14 cellular contexts compared by ENCODE assay signal in the genomic region with DNA sequence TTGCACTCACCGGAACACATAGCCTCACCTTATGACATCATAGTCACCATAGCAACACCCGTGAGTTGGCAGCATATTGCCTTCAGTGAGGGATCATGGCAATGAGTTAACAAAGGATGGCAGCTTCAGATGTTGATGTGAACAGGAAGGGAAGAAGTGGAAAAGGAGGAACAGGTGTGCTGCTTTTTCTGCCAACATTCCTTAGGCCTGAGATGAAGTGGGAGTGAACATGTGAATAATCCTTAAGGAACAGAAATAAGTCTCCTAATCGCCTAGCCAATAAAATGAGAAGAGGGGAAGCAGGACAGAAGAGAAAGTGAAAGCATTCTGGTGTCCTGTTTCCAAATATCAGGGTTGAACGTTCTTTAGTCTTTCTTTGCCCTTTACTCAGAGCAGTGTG.
A peak's percentile ranks its signal among the peaks of the same experiment; 100 is the strongest.
DNase-seq lines count a peak whose midpoint lies in the region; ATAC-seq, FAIRE-seq and TF ChIP-seq lines count a peak whose summit lies in the region.
"Had no signal": no experiment of that assay in that cellular context is flagged by ENCODE, and none has a peak within 500 bp of the region (broad histone marks: within the 10 kb centered on the region; RNA-seq: fewer than 3 reads in every experiment).

No MANE protein-coding gene starts in this region.

- H3K36me3 ChIP-seq in astrocyte (ENCODE audit: insufficient read depth, low read length) (no peaks in the 10 kb centered on the region), left lung (no peaks in the 10 kb centered on the region), colonic mucosa (no peaks in the 10 kb centered on the region)
- H3K36me3 ChIP-seq: ascending aorta had no signal

- intact Hi-C loops in left lung (cut with DNase I) (no loop called here), colonic mucosa (cut with DNase I) (no loop called here)

- H3K27me3 ChIP-seq in astrocyte (ENCODE audit: insufficient read depth, low read length) (no peaks in the 10 kb centered on the region), left lung (no peaks in the 10 kb centered on the region), colonic mucosa (no peaks in the 10 kb centered on the region)
- H3K27me3 ChIP-seq: ascending aorta had no signal

- no peaks in the 10 kb centered on the region for H3K36me3 Mint-ChIP-seq in astrocyte (ENCODE audit: low read depth, unreplicated experiment)
- H3K36me3 Mint-ChIP-seq: activated CD8-positive, alpha-beta memory T cell treated with anti-CD3 and anti-CD28 coated beads, Interleukin-2, amount 10 ng/mL, durations not matched to agents 7 days and 5 days had no signal

- no peaks in the 10 kb centered on the region for H3K79me2 ChIP-seq in astrocyte (ENCODE audit: insufficient read depth, low read length)

- ATAC-seq in left lung = peak; percentile 70
- ATAC-seq in GM21576 (IDR thresholded peaks at IDR 0.05; ENCODE audit: unreplicated experiment) = no peak
- no peak for ATAC-seq in GM21381 (IDR thresholded peaks at IDR 0.05; ENCODE audit: unreplicated experiment)
- ATAC-seq: activated CD8-positive, alpha-beta memory T cell treated with anti-CD3 and anti-CD28 coated beads, Interleukin-2, amount 10 ng/mL, durations not matched to agents 7 days and 5 days had no signal

- H3K4me2 ChIP-seq in astrocyte (ENCODE audit: low read length) = no peak overlapping the region

- peaks cover 17% of the 10 kb centered on the region for H3K4me1 Mint-ChIP-seq in astrocyte (ENCODE audit: low read depth, unreplicated experiment)
- H3K4me1 Mint-ChIP-seq: activated CD8-positive, alpha-beta memory T cell treated with anti-CD3 and anti-CD28 coated beads, Interleukin-2, amount 10 ng/mL, durations not matched to agents 7 days and 5 days had no signal

- no peak overlapping the region for H3K4me3 Mint-ChIP-seq in astrocyte (ENCODE audit: unreplicated experiment)
- H3K4me3 Mint-ChIP-seq: activated CD8-positive, alpha-beta memory T cell treated with anti-CD3 and anti-CD28 coated beads, Interleukin-2, amount 10 ng/mL, durations not matched to agents 7 days and 5 days; H9 had no signal

- no peaks in the 10 kb centered on the region for H3K9me3 Mint-ChIP-seq in astrocyte (ENCODE audit: unreplicated experiment)
- H3K9me3 Mint-ChIP-seq: H9 had no signal

- no peak overlapping the region for H2AFZ ChIP-seq in astrocyte (ENCODE audit: low read depth, low read length)

- H3K27me3 Mint-ChIP-seq in astrocyte (ENCODE audit: low read depth, unreplicated experiment) = peaks cover 2% of the 10 kb centered on the region
- H3K27me3 Mint-ChIP-seq: activated CD8-positive, alpha-beta memory T cell treated with anti-CD3 and anti-CD28 coated beads, Interleukin-2, amount 10 ng/mL, durations not matched to agents 7 days and 5 days had no signal

- H4K20me1 ChIP-seq in astrocyte (ENCODE audit: insufficient read depth, low read length) = no peaks in the 10 kb centered on the region

- H3K27ac ChIP-seq in astrocyte (ENCODE audit: low read depth, low read length) (no peak overlapping the region), left lung (peak overlapping the region in 1 of 2 donors; percentile 15), colonic mucosa (no peak overlapping the region)
- H3K27ac ChIP-seq: ascending aorta had no signal

- H3K9me3 ChIP-seq in astrocyte (ENCODE audit: insufficient read depth, low read depth, low read length) (no peaks in the 10 kb centered on the region), left lung (no peaks in the 10 kb centered on the region), colonic mucosa (no peaks in the 10 kb centered on the region)
- H3K9me3 ChIP-seq: ascending aorta had no signal

- no peak for FAIRE-seq in astrocyte (lab: Jason Lieb, UNC)
- FAIRE-seq: frontal cortex had no signal

- peaks cover 7% of the 10 kb centered on the region for H3K4me1 ChIP-seq in astrocyte (ENCODE audit: insufficient read depth, low read length)
- peaks cover 0 to 5% of the 10 kb centered on the region in 2 donors for H3K4me1 ChIP-seq in left lung
- no peaks in the 10 kb centered on the region for H3K4me1 ChIP-seq in colonic mucosa

- H3K4me3 ChIP-seq in astrocyte (ENCODE audit: insufficient read depth, low read depth, low read length) = no peak overlapping the region
- no peak overlapping the region for H3K4me3 ChIP-seq in left lung
- no peak overlapping the region for H3K4me3 ChIP-seq in colonic mucosa
- H3K4me3 ChIP-seq: ascending aorta had no signal

- DNase-seq in AG20443 (ENCODE audit: low spot score) (peak; percentile 29), M059J (ENCODE audit: low read depth) (peak; percentile 80), astrocyte (ENCODE audit: low read depth) (peak; percentile 87), left lung (no peak), T1000 (lab: John Stamatoyannopoulos, UW) (no peak), colonic mucosa (no peak)
- DNase-seq: activated CD8-positive, alpha-beta memory T cell treated with anti-CD3 and anti-CD28 coated beads, Interleukin-2, amount 10 ng/mL, durations not matched to agents 7 days and 5 days; H9; NCI-H1105; stimulated activated CD4-positive, alpha-beta T cell treated with anti-CD3 and anti-CD28 coated beads, Interleukin-15, amount 100 ng/mL, for 24 hours had no signal

- H3K9ac ChIP-seq in astrocyte (ENCODE audit: low read length) = no peak overlapping the region
- H3K9ac ChIP-seq in colonic mucosa (ENCODE audit: low read depth in 2 of 2, low read length in 2 of 2) = no peak overlapping the region

- H3K27ac Mint-ChIP-seq in astrocyte (ENCODE audit: unreplicated experiment) = peak overlapping the region; percentile 20
- H3K27ac Mint-ChIP-seq: activated CD8-positive, alpha-beta memory T cell treated with anti-CD3 and anti-CD28 coated beads, Interleukin-2, amount 10 ng/mL, durations not matched to agents 7 days and 5 days; H9 had no signal

- TF ChIP-seq CTCF in astrocyte (IDR thresholded peaks at IDR 0.05; ENCODE audit: insufficient read depth, low read depth, low read length) = no peak
- TF ChIP-seq CTCF in left lung (IDR thresholded peaks at IDR 0.05) = no peak
- no peak for TF ChIP-seq CTCF in colonic mucosa (IDR thresholded peaks at IDR 0.05)

Comparison
In these comparisons a context has a peak if more than half of its experiments do, and no peak if none do; other contexts are left out.
1. DNase-seq: peak in AG20443 (single experiment), M059J (single experiment) and astrocyte (single experiment); none in left lung (0 of 2), T1000 (single experiment) and colonic mucosa (single experiment).